In the genomic region with DNA sequence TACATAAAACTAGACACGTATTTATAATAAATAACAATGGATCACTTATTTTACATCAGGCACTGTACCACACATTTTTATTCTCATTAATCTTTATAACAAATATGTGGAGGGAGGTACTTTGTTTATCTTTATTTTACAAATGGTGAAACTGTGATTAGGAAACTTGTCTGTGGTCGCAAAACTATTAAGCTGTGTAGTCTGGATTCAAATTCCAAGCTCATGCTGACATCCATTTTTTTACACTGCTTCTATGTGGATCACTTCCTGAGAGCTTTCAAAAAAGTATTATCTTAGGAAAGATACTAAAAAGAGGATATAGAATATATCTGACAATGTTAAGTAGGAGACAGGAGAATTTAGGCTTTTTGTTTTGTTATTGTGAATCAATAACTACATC, we compare ENCODE assay signal across 18 cellular contexts.
"Had no signal": no experiment of that assay in that cellular context is flagged by ENCODE, and none has a peak within 500 bp of the region (broad histone marks: within the 10 kb centered on the region; RNA-seq: fewer than 3 reads in every experiment).

No MANE protein-coding gene starts in this region.

- H3K4me1 ChIP-seq: adrenal gland, neural progenitor cell, upper lobe of left lung had no signal

- H3K4me3 ChIP-seq: adrenal gland, cardiac muscle cell, neural progenitor cell, thoracic aorta, upper lobe of left lung had no signal

- H3K9ac ChIP-seq: neural progenitor cell had no signal

- H3K27me3 ChIP-seq: adrenal gland, cardiac muscle cell, neural progenitor cell, upper lobe of left lung had no signal

- H3K9me3 ChIP-seq: adrenal gland, thoracic aorta, upper lobe of left lung had no signal

- H3K27ac ChIP-seq: adrenal gland, cardiac muscle cell, neural progenitor cell, thoracic aorta, upper lobe of left lung, WERI-Rb-1 had no signal

- DNase-seq: activated CD4-positive, alpha-beta T cell treated with anti-CD3 and anti-CD28 coated beads for 1 hour; activated CD8-positive, alpha-beta memory T cell treated with anti-CD3 and anti-CD28 coated beads for 24 hours; activated CD8-positive, alpha-beta memory T cell treated with anti-CD3 and anti-CD28 coated beads, Interleukin-2, amount 50 U/mL, for 48 hours; activated effector memory CD4-positive, alpha-beta T cell treated with anti-CD3 and anti-CD28 coated beads, Interleukin-2, amount 50 U/mL, for 16 hours; activated T-cell treated with anti-CD3 and anti-CD28 coated beads, Interleukin-2, amount 50 U/mL, for 48 hours; adrenal gland; effector memory CD8-positive, alpha-beta T cell; left cardiac atrium; mesenchymal stem cell; naive thymus-derived CD4-positive, alpha-beta T cell; stimulated activated CD4-positive, alpha-beta T cell treated with anti-CD3 and anti-CD28 coated beads, Interleukin-15, amount 100 ng/mL, for 24 hours; stimulated activated CD4-positive, alpha-beta T cell treated with anti-CD3 and anti-CD28 coated beads, Interleukin-4, amount 100 ng/mL, for 24 hours; stimulated activated naive B cell treated with anti-CD40 and anti-IgM and Interleukin-4, amounts not matched to agents 10 μg/mL and 1 μg/mL and 100 μg/mL, for 72 hours; upper lobe of left lung; WERI-Rb-1 had no signal

- H3K36me3 ChIP-seq: adrenal gland, cardiac muscle cell, neural progenitor cell, thoracic aorta, upper lobe of left lung, WERI-Rb-1 had no signal
